ENCODE assay signal across 8 cellular contexts in the genomic region with DNA sequence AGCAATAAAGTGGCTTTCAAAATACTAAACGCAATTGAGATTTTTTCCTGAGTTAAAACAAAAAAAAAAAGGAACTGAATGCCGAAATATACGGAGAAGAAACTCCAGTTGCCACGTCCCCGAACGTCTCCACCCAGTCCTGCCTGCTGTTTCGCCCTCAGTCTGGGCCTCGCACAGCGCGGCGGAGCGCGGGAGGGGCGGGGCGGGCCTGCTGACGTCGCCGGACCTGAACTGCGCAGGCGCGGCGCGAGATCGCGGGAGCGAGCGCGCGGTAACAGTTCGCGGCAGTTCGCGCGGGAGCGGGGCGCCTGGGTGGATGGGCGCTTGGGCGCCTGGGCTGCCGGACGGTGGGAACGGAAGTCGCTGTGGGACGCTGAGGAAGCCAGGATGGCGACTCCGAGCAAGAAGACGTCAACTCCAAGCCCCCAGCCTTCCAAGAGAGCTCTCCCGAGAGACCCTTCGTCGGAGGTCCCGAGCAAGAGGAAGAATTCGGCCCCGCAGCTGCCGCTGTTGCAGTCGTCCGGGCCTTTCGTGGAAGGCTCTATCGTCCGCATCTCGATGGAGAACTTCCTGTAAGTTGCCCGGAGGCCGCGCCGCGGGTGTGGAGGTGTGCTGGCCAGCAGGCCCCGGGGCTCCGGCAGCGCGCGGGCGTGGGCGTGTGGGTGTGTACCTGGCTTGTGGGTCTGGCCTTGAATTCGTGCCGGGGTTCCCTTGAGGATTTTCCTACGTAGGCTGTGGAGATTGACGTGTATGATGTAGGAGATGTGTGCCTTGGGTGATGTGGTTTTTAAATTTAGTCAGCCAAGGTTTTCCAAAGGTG. TPM values are rescaled to one million over a fixed set of nuclear protein-coding genes. Genes with fewer than 3 reads are reported as not detected.
DNase-seq lines count a peak whose midpoint lies in the region; ATAC-seq, FAIRE-seq and TF ChIP-seq lines count a peak whose summit lies in the region.

Gene SMC5, plus strand, starts transcription at position 287 of the 820 bp plus-strand sequence. Its CDS starts 101 bp downstream, at position 388.

- H3K4me3 Mint-ChIP-seq in activated T-helper 17 cell treated with anti-CD3 and anti-CD28 coated beads, Interleukin-2, amount 50 U/mL, for 72 hours = peak within 1 kb of the TSS; percentile 85
- H3K4me3 Mint-ChIP-seq in naive thymus-derived CD4-positive, alpha-beta T cell = peak within 1 kb of the TSS; percentile 87 to 95 (median 91)
- H3K4me3 Mint-ChIP-seq in stimulated activated memory B cell treated with anti-CD40 and anti-IgM and Interleukin-4, amounts not matched to agents 10 μg/mL and 1 μg/mL and 100 μg/mL, for 72 hours = peak within 1 kb of the TSS; percentile 89

- no peak for TF ChIP-seq CTCF in RWPE1 (conservative IDR thresholded peaks at IDR 0.05; ENCODE audit: low read depth)
- TF ChIP-seq CTCF in fibroblast of lung (conservative IDR thresholded peaks at IDR 0.05 in 1 of 2, IDR thresholded peaks at IDR 0.05 in 1 of 2; ENCODE audit: low read depth in 1 of 2, low read length in 2 of 2) = no peak

- H3K4me1 Mint-ChIP-seq in activated T-helper 17 cell treated with anti-CD3 and anti-CD28 coated beads, Interleukin-2, amount 50 U/mL, for 72 hours = peaks cover 42% of the 10 kb centered on the region
- peaks cover 45 to 79% (median 69%) of the 10 kb centered on the region in 7 donors for H3K4me1 Mint-ChIP-seq in naive thymus-derived CD4-positive, alpha-beta T cell
- peaks cover 51% of the 10 kb centered on the region for H3K4me1 Mint-ChIP-seq in stimulated activated memory B cell treated with anti-CD40 and anti-IgM and Interleukin-4, amounts not matched to agents 10 μg/mL and 1 μg/mL and 100 μg/mL, for 72 hours

- H3K27ac ChIP-seq in RWPE1 (peak within 1 kb of the TSS; percentile 94), fibroblast of lung (ENCODE audit: insufficient read depth, low read length) (peak within 1 kb of the TSS; percentile 99)
- H3K27ac ChIP-seq in naive thymus-derived CD4-positive, alpha-beta T cell (ENCODE audit: low read depth, low read length) = peak within 1 kb of the TSS; percentile 94

- H3K9me3 ChIP-seq in fibroblast of lung (ENCODE audit: control insufficient read depth, insufficient read depth, low read depth, low read length) = no peaks in the 10 kb centered on the region
- no peaks in the 10 kb centered on the region for H3K9me3 ChIP-seq in naive thymus-derived CD4-positive, alpha-beta T cell (ENCODE audit: control insufficient read depth in 2 of 3, low read length in 3 of 3)

- peak within 1 kb of the TSS; percentile 64 for H2AFZ ChIP-seq in fibroblast of lung (ENCODE audit: low read length)

- no peaks in the 10 kb centered on the region for H3K9me3 Mint-ChIP-seq in activated T-helper 17 cell treated with anti-CD3 and anti-CD28 coated beads, Interleukin-2, amount 50 U/mL, for 72 hours
- H3K9me3 Mint-ChIP-seq in naive thymus-derived CD4-positive, alpha-beta T cell = peaks cover 0 to 2% (median 0%) of the 10 kb centered on the region in 11 donors
- peaks cover 3% of the 10 kb centered on the region for H3K9me3 Mint-ChIP-seq in stimulated activated memory B cell treated with anti-CD40 and anti-IgM and Interleukin-4, amounts not matched to agents 10 μg/mL and 1 μg/mL and 100 μg/mL, for 72 hours

- DNase-seq in EL = peak; percentile 93
- DNase-seq in H54 (ENCODE audit: insufficient read length, low spot score) = peak; percentile 93
- peak; percentile 93 for DNase-seq in LoVo (ENCODE audit: low spot score)
- peak; percentile 89 for DNase-seq in RWPE1 (ENCODE audit: low spot score)
- peak; percentile 90 to 93 for DNase-seq in fibroblast of lung (ENCODE audit: low read depth in 2 of 2)
- DNase-seq in naive thymus-derived CD4-positive, alpha-beta T cell = peak; percentile 81 to 94 (median 93)

- H3K36me3 ChIP-seq in fibroblast of lung (ENCODE audit: control insufficient read depth, insufficient read depth, low read length) = peaks cover 4% of the 10 kb centered on the region
- peaks cover 0 to 5% (median 0%) of the 10 kb centered on the region in 3 experiments for H3K36me3 ChIP-seq in naive thymus-derived CD4-positive, alpha-beta T cell (ENCODE audit: control insufficient read depth in 2 of 3, insufficient read depth in 3 of 3, low read length in 3 of 3)

- H4K20me1 ChIP-seq in fibroblast of lung (ENCODE audit: control insufficient read depth, extremely low read depth, insufficient read depth, low read length) = no peaks in the 10 kb centered on the region

- peak within 1 kb of the TSS; percentile 87 for H3K27ac Mint-ChIP-seq in activated T-helper 17 cell treated with anti-CD3 and anti-CD28 coated beads, Interleukin-2, amount 50 U/mL, for 72 hours
- peak within 1 kb of the TSS; percentile 93 to 99 (median 98) for H3K27ac Mint-ChIP-seq in naive thymus-derived CD4-positive, alpha-beta T cell
- peak within 1 kb of the TSS; percentile 92 for H3K27ac Mint-ChIP-seq in stimulated activated memory B cell treated with anti-CD40 and anti-IgM and Interleukin-4, amounts not matched to agents 10 μg/mL and 1 μg/mL and 100 μg/mL, for 72 hours

- H3K27me3 Mint-ChIP-seq in activated T-helper 17 cell treated with anti-CD3 and anti-CD28 coated beads, Interleukin-2, amount 50 U/mL, for 72 hours = no peaks in the 10 kb centered on the region
- peaks cover 0 to 12% (median 0%) of the 10 kb centered on the region in 5 donors for H3K27me3 Mint-ChIP-seq in naive thymus-derived CD4-positive, alpha-beta T cell
- no peaks in the 10 kb centered on the region for H3K27me3 Mint-ChIP-seq in stimulated activated memory B cell treated with anti-CD40 and anti-IgM and Interleukin-4, amounts not matched to agents 10 μg/mL and 1 μg/mL and 100 μg/mL, for 72 hours

- TF ChIP-seq POLR2A in H54 (IDR thresholded peaks at IDR 0.05; ENCODE audit: low read depth, low read length) = peak; percentile 95

- CTCF ChIA-PET in RWPE1 (lab: Yijun Ruan, JAX) = interaction anchor here (0.5 kb wide), 1 partner anchor 124 kb away, joined by 3 read pairs; no protein-coding TSS in a partner anchor
- CTCF ChIA-PET in naive thymus-derived CD4-positive, alpha-beta T cell (lab: Charles Lee) = no interaction called here

- intact Hi-C loops in naive thymus-derived CD4-positive, alpha-beta T cell (cut with micrococcal nuclease) = loop anchor here (1.0 to 10.0 kb wide), 13 partner anchors 102 to 1652 kb away; partner anchors contain the start of genes ABHD17B (in 2 of the 2), C9orf85 (in 2 of the 2), FXN (in 2 of the 2) and KLF9 (in 1 of the 2)

- no peaks in the 10 kb centered on the region for H3K27me3 ChIP-seq in fibroblast of lung (ENCODE audit: control insufficient read depth, insufficient read depth, low read length)
- no peaks in the 10 kb centered on the region for H3K27me3 ChIP-seq in naive thymus-derived CD4-positive, alpha-beta T cell (ENCODE audit: control insufficient read depth in 2 of 2, insufficient read depth in 2 of 2, low read length in 2 of 2)

- peaks cover 12% of the 10 kb centered on the region for H3K4me1 ChIP-seq in fibroblast of lung (ENCODE audit: control insufficient read depth, extremely low read depth, insufficient read depth, low read length)
- peaks cover 24 to 34% of the 10 kb centered on the region in 2 donors for H3K4me1 ChIP-seq in naive thymus-derived CD4-positive, alpha-beta T cell (ENCODE audit: control insufficient read depth in 2 of 2, insufficient read depth in 2 of 2, low read length in 2 of 2)

- peaks cover 53% of the 10 kb centered on the region for H3K36me3 Mint-ChIP-seq in activated T-helper 17 cell treated with anti-CD3 and anti-CD28 coated beads, Interleukin-2, amount 50 U/mL, for 72 hours (ENCODE audit: low read depth)
- peaks cover 15 to 29% (median 18%) of the 10 kb centered on the region in 5 donors for H3K36me3 Mint-ChIP-seq in naive thymus-derived CD4-positive, alpha-beta T cell
- H3K36me3 Mint-ChIP-seq in stimulated activated memory B cell treated with anti-CD40 and anti-IgM and Interleukin-4, amounts not matched to agents 10 μg/mL and 1 μg/mL and 100 μg/mL, for 72 hours = peaks cover 43% of the 10 kb centered on the region

- POLR2A ChIA-PET in RWPE1 (lab: Yijun Ruan, JAX; ENCODE audit: low non-redundant PET) = interaction anchor here (0.7 kb wide), 1 partner anchor 115 kb away, joined by 5 read pairs; no protein-coding TSS in a partner anchor
- POLR2A ChIA-PET in naive thymus-derived CD4-positive, alpha-beta T cell (lab: Charles Lee) = interaction anchor here (0.9 to 2.3 kb wide), 4 partner anchors 8 to 305 kb away, joined by 3 to 12 read pairs (median 4); no protein-coding TSS in a partner anchor

- FAIRE-seq in H54 (lab: Jason Lieb, UNC) = peak; percentile 87

- ATAC-seq in activated T-helper 17 cell treated with anti-CD3 and anti-CD28 coated beads, Interleukin-2, amount 50 U/mL, for 72 hours (replicated peaks) = peak; percentile 83
- peak; percentile 95 for ATAC-seq in naive thymus-derived CD4-positive, alpha-beta T cell
- ATAC-seq in stimulated activated memory B cell treated with anti-CD40 and anti-IgM and Interleukin-4, amounts not matched to agents 10 μg/mL and 1 μg/mL and 100 μg/mL, for 72 hours = peak; percentile 91

- peak within 1 kb of the TSS; percentile 98 for H3K9ac ChIP-seq in fibroblast of lung (ENCODE audit: insufficient read depth, low read length)

- H3K79me2 ChIP-seq in fibroblast of lung (ENCODE audit: control insufficient read depth, insufficient read depth, low read length) = peaks cover 54% of the 10 kb centered on the region

- peak within 1 kb of the TSS; percentile 98 for H3K4me2 ChIP-seq in fibroblast of lung (ENCODE audit: extremely low read depth, insufficient read depth, low read length)

- peak within 1 kb of the TSS; percentile 78 to 94 (median 91) for H3K4me3 ChIP-seq in fibroblast of lung (replicated peaks in 1 of 4; ENCODE audit: control extremely low read depth in 1 of 4, insufficient read depth in 1 of 4, low read depth in 3 of 4, low read length in 4 of 4)
- peak within 1 kb of the TSS; percentile 96 for H3K4me3 ChIP-seq in naive thymus-derived CD4-positive, alpha-beta T cell (ENCODE audit: low read length)

RNA-seq across cellular contexts. Expression of gene SMC5, which starts in this region (rescaled TPM):
- total RNA-seq in activated T-helper 17 cell treated with anti-CD3 and anti-CD28 coated beads, Interleukin-2, amount 50 U/mL, for 72 hours = 10 to 100 TPM; 42.2 to 49.3 TPM
- 29.2 and 45.7 TPM in 2 replicates for total RNA-seq in fibroblast of lung
- 15.5 and 21.6 TPM in 2 replicates for polyA plus RNA-seq in fibroblast of lung
- 9.8 and 16.2 TPM in 2 replicates for polyA plus RNA-seq in fibroblast of lung (2012)
- 1.8 and 2.9 TPM in 2 replicates for polyA minus RNA-seq in fibroblast of lung (ENCODE audit: low replicate concordance)
- total RNA-seq in naive thymus-derived CD4-positive, alpha-beta T cell = 10 to 100 TPM; 26.2 to 44.6 (median 36.1) TPM
- 10 to 100 TPM; 15.6 to 16.5 TPM for polyA plus RNA-seq in naive thymus-derived CD4-positive, alpha-beta T cell

Comparison
In these comparisons a context has a peak if more than half of its experiments do, and no peak if none do; other contexts are left out.
1. Peak in every context shown above with its lines: DNase-seq, ATAC-seq, H3K4me3 ChIP-seq and H3K27ac ChIP-seq.